7 cellular contexts compared by ENCODE assay signal in genomic region chr16:10649098-10649497, GRCh38. TPM values are rescaled to one million over a fixed set of nuclear protein-coding genes. Genes with fewer than 3 reads are reported as not detected.
"Had no signal": no experiment of that assay in that cellular context is flagged by ENCODE, and none has a peak within 500 bp of the region (broad histone marks: within the 10 kb centered on the region; RNA-seq: fewer than 3 reads in every experiment).

No MANE protein-coding gene starts in this region.

RNA-seq across cellular contexts. Expression of gene TEKT5, which starts 45.6 kb away (rescaled TPM):
- total RNA-seq: LHCN-M2; MCF 10A; PC-9; Right ventricle myocardium inferior; RPMI7951; T-cell; T-helper 1 cell treated with Interleukin-12 subunit alpha and Interleukin-12 subunit beta and Interleukin-4 antibody, amounts not matched to agents 30 ng/mL and 1 ng/mL, for 36 hours had no signal
